In the genomic region with DNA sequence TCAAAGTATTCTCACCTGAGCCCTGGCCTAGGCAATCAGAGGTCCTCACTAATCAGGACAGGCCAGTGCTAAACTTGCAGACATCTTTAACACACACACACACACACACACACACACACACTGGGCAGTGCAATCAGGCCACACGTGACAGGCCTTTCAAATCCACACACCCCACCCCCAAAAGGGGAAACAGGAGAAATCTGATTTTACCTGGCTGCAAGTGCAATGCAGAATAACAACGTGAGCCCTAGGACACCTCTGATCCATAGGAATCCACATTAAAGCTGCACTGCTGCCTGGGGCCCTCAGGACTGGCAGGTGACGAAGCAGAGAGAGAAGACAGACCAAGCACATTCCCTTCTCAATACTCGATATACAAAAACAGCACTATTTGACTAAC, we compare ENCODE assay signal across 1 cellular context.
TF ChIP-seq lines count a peak whose summit lies in the region.

No MANE protein-coding gene starts in this region.

TF ChIP-seq in HepG2, 621 proteins besides CTCF, POLR2A, EP300 and RAD21 (continued from another document):
- TF ChIP-seq, protein P1, sequence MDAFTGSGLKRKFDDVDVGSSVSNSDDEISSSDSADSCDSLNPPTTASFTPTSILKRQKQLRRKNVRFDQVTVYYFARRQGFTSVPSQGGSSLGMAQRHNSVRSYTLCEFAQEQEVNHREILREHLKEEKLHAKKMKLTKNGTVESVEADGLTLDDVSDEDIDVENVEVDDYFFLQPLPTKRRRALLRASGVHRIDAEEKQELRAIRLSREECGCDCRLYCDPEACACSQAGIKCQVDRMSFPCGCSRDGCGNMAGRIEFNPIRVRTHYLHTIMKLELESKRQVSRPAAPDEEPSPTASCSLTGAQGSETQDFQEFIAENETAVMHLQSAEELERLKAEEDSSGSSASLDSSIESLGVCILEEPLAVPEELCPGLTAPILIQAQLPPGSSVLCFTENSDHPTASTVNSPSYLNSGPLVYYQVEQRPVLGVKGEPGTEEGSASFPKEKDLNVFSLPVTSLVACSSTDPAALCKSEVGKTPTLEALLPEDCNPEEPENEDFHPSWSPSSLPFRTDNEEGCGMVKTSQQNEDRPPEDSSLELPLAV (CRISPR knock-in tag; conservative IDR thresholded peaks at IDR 0.05; ENCODE audit: low read depth), result no peak
- TF ChIP-seq ZNF138 (CRISPR knock-in tag; IDR thresholded peaks at IDR 0.05; ENCODE audit: low read depth) (no peak), NR2F6 (IDR thresholded peaks at IDR 0.05) (no peak), NR2F6 (CRISPR knock-in tag; IDR thresholded peaks at IDR 0.05) (no peak), HIVEP1 (CRISPR knock-in tag; IDR thresholded peaks at IDR 0.05) (no peak)
